In genomic region chr3:98725352-98725751, GRCh38 we compare ENCODE assay signal across 28 cellular contexts.
"Had no signal": no experiment of that assay in that cellular context is flagged by ENCODE, and none has a peak within 500 bp of the region (broad histone marks: within the 10 kb centered on the region; RNA-seq: fewer than 3 reads in every experiment).

No MANE protein-coding gene starts in this region.

- H3K27me3 Mint-ChIP-seq: dendritic cell treated with granulocyte-macrophage colony-stimulating factor and Interleukin-4, amounts not matched to agents 40 ng/mL and 50 ng/mL, for 4 days had no signal

- DNase-seq: colonic mucosa; cortex of kidney; dermis blood vessel endothelial cell; dorsolateral prefrontal cortex; effector CD4-positive, alpha-beta T cell; effector CD8-positive, alpha-beta T cell; effector memory CD4-positive, alpha-beta T cell; effector memory CD8-positive, alpha-beta T cell; erythroblast; esophagus squamous epithelium; foreskin melanocyte; gastrocnemius medialis; glutamatergic neuron; head of caudate nucleus; heart left ventricle; heart right ventricle had no signal

- H3K79me2 ChIP-seq: hepatocyte had no signal

- H3K9me3 ChIP-seq: colonic mucosa, esophagus muscularis mucosa, esophagus squamous epithelium, gastrocnemius medialis, gastroesophageal sphincter, heart left ventricle, heart right ventricle had no signal

- H3K4me3 ChIP-seq: colonic mucosa, coronary artery, dorsolateral prefrontal cortex, esophagus muscularis mucosa, esophagus squamous epithelium, gastrocnemius medialis, gastroesophageal sphincter, heart left ventricle, heart right ventricle, hepatocyte had no signal

- H3K27ac Mint-ChIP-seq: dendritic cell treated with granulocyte-macrophage colony-stimulating factor and Interleukin-4, amounts not matched to agents 40 ng/mL and 50 ng/mL, for 4 days; effector memory CD8-positive, alpha-beta T cell had no signal

- H3K9me3 Mint-ChIP-seq: dendritic cell treated with granulocyte-macrophage colony-stimulating factor and Interleukin-4, amounts not matched to agents 40 ng/mL and 50 ng/mL, for 4 days; effector memory CD8-positive, alpha-beta T cell had no signal

- H3K4me3 Mint-ChIP-seq: dendritic cell treated with granulocyte-macrophage colony-stimulating factor and Interleukin-4, amounts not matched to agents 40 ng/mL and 50 ng/mL, for 4 days; effector memory CD8-positive, alpha-beta T cell had no signal

- H3K4me1 ChIP-seq: colonic mucosa, esophagus muscularis mucosa, esophagus squamous epithelium, gastrocnemius medialis, gastroesophageal sphincter, heart left ventricle had no signal

- H3K36me3 ChIP-seq: colonic mucosa, esophagus muscularis mucosa, esophagus squamous epithelium, gastrocnemius medialis, gastroesophageal sphincter, heart left ventricle, heart right ventricle had no signal

- H3K4me2 ChIP-seq: hepatocyte had no signal

- ATAC-seq: effector memory CD8-positive, alpha-beta T cell; esophagus mucosa; foreskin keratinocyte; gastrocnemius medialis; gastroesophageal sphincter; heart left ventricle; heart right ventricle had no signal

- H3K27me3 ChIP-seq: colonic mucosa, dorsolateral prefrontal cortex, esophagus muscularis mucosa, esophagus squamous epithelium, foreskin keratinocyte, gastrocnemius medialis, gastroesophageal sphincter, heart left ventricle, heart right ventricle, hepatocyte had no signal

- H2AFZ ChIP-seq: hepatocyte had no signal

- H3K27ac ChIP-seq: colonic mucosa, coronary artery, dorsolateral prefrontal cortex, epithelial cell of prostate, esophagus muscularis mucosa, esophagus squamous epithelium, foreskin keratinocyte, gastrocnemius medialis, gastroesophageal sphincter, heart left ventricle, heart right ventricle, hepatocyte had no signal

- FAIRE-seq: colon, endometrium, endothelial cell of umbilical vein, frontal cortex had no signal
